ENCODE assay signal across 1 cellular context in genomic region chr19:19515764-19516519, GRCh38.
A peak's percentile ranks its signal among the peaks of the same experiment; 100 is the strongest.
TF ChIP-seq lines count a peak whose summit lies in the region.

NDUFA13 (plus strand) TSS chr19:19516225; CDS start chr19:19516239, 14 bp downstream.

TF ChIP-seq in WTC11, 78 proteins besides CTCF, POLR2A, EP300 and RAD21 (continued from another document):
- TF ChIP-seq IRF1 (CRISPR knock-in tag; IDR thresholded peaks at IDR 0.05): no peak
- TF ChIP-seq SP1 (CRISPR knock-in tag; conservative IDR thresholded peaks at IDR 0.05): peak; percentile 75; the same call in 1 of the 2 replicates
- no peak for TF ChIP-seq MLX (CRISPR knock-in tag; IDR thresholded peaks at IDR 0.05)
- TF ChIP-seq ESRRA (CRISPR knock-in tag; IDR thresholded peaks at IDR 0.05; ENCODE audit: borderline replicate concordance): no peak
- no peak for TF ChIP-seq ZNF423 (CRISPR knock-in tag; IDR thresholded peaks at IDR 0.05)
- TF ChIP-seq CDX4 (CRISPR knock-in tag; IDR thresholded peaks at IDR 0.05; ENCODE audit: borderline replicate concordance): no peak
- 0 out of 2 replicates have a peak, but pooled peaks have one; percentile 30 for TF ChIP-seq HMGXB4 (CRISPR knock-in tag; IDR thresholded peaks at IDR 0.05)
- no peak for TF ChIP-seq GRHL2 (CRISPR knock-in tag; IDR thresholded peaks at IDR 0.05; ENCODE audit: insufficient replicate concordance, severe bottlenecking)
- TF ChIP-seq CBFB (CRISPR knock-in tag; IDR thresholded peaks at IDR 0.05; ENCODE audit: low read depth): no peak
- no peak for TF ChIP-seq ATF6 (CRISPR knock-in tag; IDR thresholded peaks at IDR 0.05)
- TF ChIP-seq ZNF416 (CRISPR knock-in tag; IDR thresholded peaks at IDR 0.05): no peak
- no peak for TF ChIP-seq OVOL2 (CRISPR knock-in tag; IDR thresholded peaks at IDR 0.05; ENCODE audit: borderline replicate concordance)
- TF ChIP-seq USF1 (CRISPR knock-in tag; IDR thresholded peaks at IDR 0.05): peak; percentile 59
- TF ChIP-seq KAT7 (CRISPR knock-in tag; IDR thresholded peaks at IDR 0.05; ENCODE audit: borderline replicate concordance): peak; percentile 71; the same call in 1 of the 2 replicates
- TF ChIP-seq ZNF512 (CRISPR knock-in tag; IDR thresholded peaks at IDR 0.05; ENCODE audit: borderline replicate concordance): no peak
- no peak for TF ChIP-seq NR3C1 (CRISPR knock-in tag; conservative IDR thresholded peaks at IDR 0.05; ENCODE audit: low read depth)
- no peak for TF ChIP-seq TCF7 (CRISPR knock-in tag; IDR thresholded peaks at IDR 0.05; ENCODE audit: low read depth)
- TF ChIP-seq TEAD4 (CRISPR knock-in tag; IDR thresholded peaks at IDR 0.05): peak; percentile 55; the same call in 1 of the 2 replicates
- no peak for TF ChIP-seq ZSCAN18 (CRISPR knock-in tag; IDR thresholded peaks at IDR 0.05)
- TF ChIP-seq JUN (CRISPR knock-in tag; IDR thresholded peaks at IDR 0.05): no peak
- TF ChIP-seq TP53 (CRISPR knock-in tag; IDR thresholded peaks at IDR 0.05): no peak
- TF ChIP-seq FOXK1 (CRISPR knock-in tag; IDR thresholded peaks at IDR 0.05): peak; percentile 93
- no peak for TF ChIP-seq ATF2 (CRISPR knock-in tag; IDR thresholded peaks at IDR 0.05; ENCODE audit: borderline replicate concordance, low read depth)
- no peak for TF ChIP-seq SMAD4 (CRISPR knock-in tag; IDR thresholded peaks at IDR 0.05)
- no peak for TF ChIP-seq AFF4 (CRISPR knock-in tag; IDR thresholded peaks at IDR 0.05; ENCODE audit: borderline replicate concordance)
- TF ChIP-seq ZNF396 (CRISPR knock-in tag; IDR thresholded peaks at IDR 0.05; ENCODE audit: borderline replicate concordance): no peak
- TF ChIP-seq CREB1 (CRISPR knock-in tag; IDR thresholded peaks at IDR 0.05): peak; percentile 43; the same call in 1 of the 2 replicates
- no peak for TF ChIP-seq IRF2 (CRISPR knock-in tag; IDR thresholded peaks at IDR 0.05; ENCODE audit: borderline replicate concordance, low read depth)
- TF ChIP-seq MXD4 (CRISPR knock-in tag; IDR thresholded peaks at IDR 0.05; ENCODE audit: borderline replicate concordance): no peak
- TF ChIP-seq NFATC4 (CRISPR knock-in tag; IDR thresholded peaks at IDR 0.05): no peak
- peak; percentile 79 for TF ChIP-seq MAX (CRISPR knock-in tag; IDR thresholded peaks at IDR 0.05)
- TF ChIP-seq CREM (CRISPR knock-in tag; IDR thresholded peaks at IDR 0.05): peak; percentile 89
- TF ChIP-seq ATF3 (CRISPR knock-in tag; conservative IDR thresholded peaks at IDR 0.05): no peak
- TF ChIP-seq PRRX2 (CRISPR knock-in tag; IDR thresholded peaks at IDR 0.05): no peak
